8 cellular contexts compared by ENCODE assay signal in the genomic region with DNA sequence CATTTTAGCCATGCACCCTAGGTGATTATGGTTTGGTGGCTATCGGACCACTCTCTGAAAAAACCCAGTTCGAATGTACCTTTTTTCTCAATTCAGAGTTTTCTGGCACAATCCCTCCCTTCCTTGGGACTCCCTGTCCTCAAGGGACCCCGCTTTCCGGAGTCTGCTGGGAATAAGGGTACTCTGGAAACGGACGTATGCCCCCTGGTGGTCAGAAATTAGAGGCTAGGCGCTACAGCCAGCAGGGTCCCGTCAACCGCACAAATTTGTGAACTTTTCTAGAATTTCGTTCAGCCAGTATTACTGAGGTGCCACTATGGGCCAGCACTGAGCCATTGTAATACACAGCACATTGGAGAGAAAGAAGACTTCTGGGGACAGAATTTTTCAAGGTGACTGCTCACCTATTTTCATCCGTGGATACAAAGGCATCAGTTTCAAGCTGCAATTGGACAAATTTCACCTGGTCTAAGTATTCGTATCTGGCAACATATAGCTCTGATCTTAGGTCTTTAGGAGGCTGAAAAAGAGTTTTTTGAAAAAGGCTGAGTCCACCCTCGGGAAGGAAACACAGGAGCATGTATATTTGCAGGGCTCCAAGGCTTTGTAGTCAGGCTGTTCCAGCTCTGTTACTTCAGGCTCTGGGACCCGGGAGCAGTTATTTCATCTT. TPM values are rescaled to one million over a fixed set of nuclear protein-coding genes. Genes with fewer than 3 reads are reported as not detected.
DNase-seq lines count a peak whose midpoint lies in the region; ATAC-seq, FAIRE-seq and TF ChIP-seq lines count a peak whose summit lies in the region.

No MANE protein-coding gene starts in this region.

- DNase-seq in HuH-7 (ENCODE audit: low spot score) (peak; percentile 88), Panc1 (ENCODE audit: low read depth, low spot score) (peak; percentile 41), fibroblast of gingiva (ENCODE audit: low read depth) (peak; percentile 79), nephron progenitor cell (peak; percentile 88)
- peak; percentile 75 for DNase-seq in activated T-cell treated with anti-CD3 and anti-CD28 coated beads, Interleukin-2, amount 50 U/mL, for 24 hours
- DNase-seq in stimulated activated naive CD4-positive, alpha-beta T cell treated with Interleukin-2 at 50 U/mL for 16 hours (lab: John Stamatoyannopoulos, UW): peak; percentile 56

- in situ Hi-C loops in Panc1 (cut with HindIII; ENCODE audit: low pct_unique_long_range_greater_than_20kb, low sequenced_read_pairs): no loop called here

- H3K4me3 Mint-ChIP-seq in activated T-cell treated with anti-CD3 and anti-CD28 coated beads, Interleukin-2, amount 50 U/mL, for 24 hours: no peak overlapping the region
- H3K4me3 Mint-ChIP-seq in nephron progenitor cell: no peak overlapping the region

- ATAC-seq in Panc1 (peak; percentile 95), GM18907 (IDR thresholded peaks at IDR 0.05; ENCODE audit: unreplicated experiment) (no peak)

- H3K9me3 Mint-ChIP-seq in activated T-cell treated with anti-CD3 and anti-CD28 coated beads, Interleukin-2, amount 50 U/mL, for 24 hours: no peaks in the 10 kb centered on the region
- H3K9me3 Mint-ChIP-seq in nephron progenitor cell: no peaks in the 10 kb centered on the region

- no peaks in the 10 kb centered on the region for H3K36me3 ChIP-seq in Panc1 (ENCODE audit: control insufficient read depth, insufficient read depth, low read length)

- no peaks in the 10 kb centered on the region for H3K27me3 ChIP-seq in Panc1 (ENCODE audit: control insufficient read depth, insufficient read depth, low read length)

- H3K36me3 Mint-ChIP-seq in activated T-cell treated with anti-CD3 and anti-CD28 coated beads, Interleukin-2, amount 50 U/mL, for 24 hours (ENCODE audit: low read depth): no peaks in the 10 kb centered on the region
- no peaks in the 10 kb centered on the region for H3K36me3 Mint-ChIP-seq in nephron progenitor cell (ENCODE audit: low read depth)

- peaks cover 8% of the 10 kb centered on the region for H3K4me1 Mint-ChIP-seq in activated T-cell treated with anti-CD3 and anti-CD28 coated beads, Interleukin-2, amount 50 U/mL, for 24 hours (ENCODE audit: low read depth)
- peaks cover 8% of the 10 kb centered on the region for H3K4me1 Mint-ChIP-seq in nephron progenitor cell

- peak; percentile 95 for FAIRE-seq in G401.6 (lab: Jason Lieb, UNC)

- no TSS peak for BruUV-seq in Panc1 (replicated peaks; lab: Mats Ljungman, UMichigan)

- CTCF ChIA-PET in Panc1 (lab: Charles Lee): interaction anchor here (0.6 to 2.5 kb wide), 19 partner anchors 12 to 104 kb away, joined by 3 to 25 read pairs (median 4); no protein-coding TSS in a partner anchor

- H3K4me1 ChIP-seq in Panc1 (ENCODE audit: control insufficient read depth, insufficient read depth, low read length): peaks cover 6% of the 10 kb centered on the region

- no peaks in the 10 kb centered on the region for H3K27me3 Mint-ChIP-seq in activated T-cell treated with anti-CD3 and anti-CD28 coated beads, Interleukin-2, amount 50 U/mL, for 24 hours
- H3K27me3 Mint-ChIP-seq in nephron progenitor cell (ENCODE audit: low read depth, poor library complexity): peaks cover 4% of the 10 kb centered on the region

- H3K4me3 ChIP-seq in Panc1 (ENCODE audit: low read depth in 2 of 2, low read length in 2 of 2): peak overlapping the region in 1 of 2 experiments; percentile 24; a peak in 2 of 4 replicates

- no peak overlapping the region for H3K27ac Mint-ChIP-seq in activated T-cell treated with anti-CD3 and anti-CD28 coated beads, Interleukin-2, amount 50 U/mL, for 24 hours
- no peak overlapping the region for H3K27ac Mint-ChIP-seq in nephron progenitor cell

- H3K9me3 ChIP-seq in Panc1 (ENCODE audit: control insufficient read depth, insufficient read depth, low read depth, low read length): no peaks in the 10 kb centered on the region

- H3K27ac ChIP-seq in Panc1 (ENCODE audit: low read length): peak overlapping the region; percentile 58; the same call in 1 of the 2 replicates

- POLR2A ChIA-PET in Panc1 (lab: Charles Lee): interaction anchor here (0.6 kb wide), 1 partner anchor 39 kb away, joined by 5 read pairs; the partner anchor contains the start of gene MYO18A

- TF ChIP-seq CTCF in Panc1 (IDR thresholded peaks at IDR 0.05) (peak; percentile 94), nephron progenitor cell (IDR thresholded peaks at IDR 0.05) (peak; percentile 97)

- intact Hi-C loops in Panc1 (cut with micrococcal nuclease; ENCODE audit: unreplicated experiment): loop anchor here (1.0 to 2.0 kb wide), 2 partner anchors 39 to 71 kb away; partner anchors contain the start of gene MYO18A

RNA-seq across cellular contexts. Expression of gene CRYBA1, which starts 27.1 kb away (rescaled TPM):
- total RNA-seq in Panc1 (2021; ENCODE audit: unreplicated experiment): not detected
- polyA plus RNA-seq in Panc1 (2012; ENCODE audit: insufficient read length): not detected

RNA-seq across cellular contexts. Expression of gene MYO18A, which starts 39.3 kb away (rescaled TPM):
- 108 TPM for total RNA-seq in Panc1 (2021; ENCODE audit: unreplicated experiment)
- 94.4 TPM for polyA plus RNA-seq in Panc1 (2012; ENCODE audit: insufficient read length)
